ENCODE assay signal across 11 cellular contexts in genomic region chr20:63340158-63340688, GRCh38. TPM values are rescaled to one million over a fixed set of nuclear protein-coding genes. Genes with fewer than 3 reads are reported as not detected.
"Had no signal": no experiment of that assay in that cellular context is flagged by ENCODE, and none has a peak within 500 bp of the region (broad histone marks: within the 10 kb centered on the region; RNA-seq: fewer than 3 reads in every experiment).

No MANE protein-coding gene starts in this region.

RNA-seq across cellular contexts. Expression of gene CHRNA4, which starts 20.9 kb away (rescaled TPM):
- total RNA-seq: esophagus mucosa; lower lobe of right lung; mesenteric fat pad; myocyte; naive thymus-derived CD8-positive, alpha-beta T cell; posterior vena cava; pulmonary artery endothelial cell; thoracic aorta had no signal
- polyA plus RNA-seq: keratinocyte; naive thymus-derived CD8-positive, alpha-beta T cell had no signal

RNA-seq across cellular contexts. Expression of gene COL20A1, which starts 47.2 kb away (rescaled TPM):
- total RNA-seq: colonic mucosa, esophagus mucosa, left ventricle myocardium superior, lower lobe of right lung, mesenteric fat pad, pulmonary artery endothelial cell, thoracic aorta had no signal
- polyA plus RNA-seq: keratinocyte; naive thymus-derived CD8-positive, alpha-beta T cell had no signal
